In genomic region chr19:53878786-53879144, GRCh38 we compare ENCODE assay signal across 7 cellular contexts. TPM values are rescaled to one million over a fixed set of nuclear protein-coding genes. Genes with fewer than 3 reads are reported as not detected.
DNase-seq lines count a peak whose midpoint lies in the region; TF ChIP-seq lines count a peak whose summit lies in the region.

No MANE protein-coding gene starts in this region.

- peaks cover 9 to 12% of the 10 kb centered on the region in 2 experiments; a peak in 2 of 3 replicates for H3K36me3 ChIP-seq in HEK293 (ENCODE audit: control insufficient read depth in 2 of 2, insufficient read depth in 1 of 2, low read length in 2 of 2)
- H3K36me3 ChIP-seq in adipocyte (ENCODE audit: control insufficient read depth, insufficient read depth, low read length, severe bottlenecking): peaks cover 16% of the 10 kb centered on the region
- H3K36me3 ChIP-seq in kidney epithelial cell (ENCODE audit: control insufficient read depth, insufficient read depth, low read length): peaks cover 1% of the 10 kb centered on the region
- H3K36me3 ChIP-seq in stomach smooth muscle (ENCODE audit: control insufficient read depth in 2 of 2, insufficient read depth in 2 of 2, low read length in 2 of 2): peaks cover 12 to 20% of the 10 kb centered on the region in 2 donors

- CTCF ChIA-PET in HEK293 (lab: Yijun Ruan, JAX): interaction anchor here (0.6 to 0.8 kb wide), 3 partner anchors 38 to 405 kb away, joined by 3 to 4 read pairs (median 4); no protein-coding TSS in a partner anchor

- H3K9ac ChIP-seq in adipocyte (ENCODE audit: low read length) (peak overlapping the region; percentile 86), stomach smooth muscle (ENCODE audit: low read length in 2 of 2) (peak overlapping the region in 1 of 2 donors; percentile 60)

- DNase-seq in adipocyte (ENCODE audit: low read depth): no peak
- no peak for DNase-seq in kidney epithelial cell (ENCODE audit: low read depth)
- no peak for DNase-seq in NCI-H187 treated with DMSO at 0.1 percent for 48 hours (lab: John Stamatoyannopoulos, UW)
- DNase-seq in stimulated activated CD4-positive, alpha-beta T cell treated with anti-CD3 and anti-CD28 coated beads, Interleukin-12 subunit alpha, Interleukin-12 subunit beta, amount 100 ng/mL, for 4 hours: no peak
- DNase-seq in NCI-H1417 treated with DMSO at 0.1 percent for 48 hours (lab: John Stamatoyannopoulos, UW): no peak

- no peaks in the 10 kb centered on the region for H3K9me3 ChIP-seq in HEK293 (ENCODE audit: control insufficient read depth, insufficient read depth, low read depth, low read length)
- no peaks in the 10 kb centered on the region for H3K9me3 ChIP-seq in adipocyte (ENCODE audit: control insufficient read depth, low read length)
- H3K9me3 ChIP-seq in stomach smooth muscle (ENCODE audit: control insufficient read depth in 2 of 2, low read length in 2 of 2): no peaks in the 10 kb centered on the region

- H3K27me3 ChIP-seq in adipocyte (replicated peaks; ENCODE audit: control insufficient read depth, insufficient read depth, low read length) (peaks cover 27% of the 10 kb centered on the region), kidney epithelial cell (ENCODE audit: control insufficient read depth, insufficient read depth, low read length) (peaks cover 34% of the 10 kb centered on the region), stomach smooth muscle (ENCODE audit: control insufficient read depth in 1 of 2, insufficient read depth in 2 of 2, low read length in 2 of 2) (peaks cover 33 to 38% of the 10 kb centered on the region in 2 donors)

- peak overlapping the region; percentile 27; the same call in 1 of the 2 replicates for H3K27ac ChIP-seq in HEK293 (ENCODE audit: extremely low read depth, low read depth, low read length)
- no peak overlapping the region for H3K27ac ChIP-seq in stomach smooth muscle (ENCODE audit: low read length)

- POLR2A ChIA-PET in HEK293 (lab: Yijun Ruan, JAX): interaction anchor here (0.7 to 1.6 kb wide), 8 partner anchors 8 to 311 kb away, joined by 3 to 39 read pairs (median 4); partner anchors contain the start of genes MBOAT7, MYADM and NDUFA3

- TF ChIP-seq CTCF in HEK293 (tag by site-specific recombination; IDR thresholded peaks at IDR 0.05) (no peak), kidney epithelial cell (IDR thresholded peaks at IDR 0.05; ENCODE audit: insufficient read depth, low read length, poor library complexity, severe bottlenecking) (no peak)

- H3K4me3 ChIP-seq in HEK293 (ENCODE audit: low read depth, low read length): peak overlapping the region; percentile 58
- H3K4me3 ChIP-seq in adipocyte (ENCODE audit: low read length): peak overlapping the region; percentile 95
- H3K4me3 ChIP-seq in kidney epithelial cell (ENCODE audit: low read depth, low read length): peak overlapping the region; percentile 45
- peak overlapping the region; percentile 41 to 74 for H3K4me3 ChIP-seq in stomach smooth muscle (ENCODE audit: low read length in 2 of 2)

- peaks cover 8% of the 10 kb centered on the region; the same call in 1 of the 2 replicates for H3K4me1 ChIP-seq in HEK293 (ENCODE audit: control insufficient read depth, insufficient read depth, low read length)
- peaks cover 14% of the 10 kb centered on the region for H3K4me1 ChIP-seq in adipocyte (ENCODE audit: control insufficient read depth, insufficient read depth, low read length)
- peaks cover 46% of the 10 kb centered on the region for H3K4me1 ChIP-seq in stomach smooth muscle (ENCODE audit: control insufficient read depth, insufficient read depth, low read length)

TF ChIP-seq in HEK293, 187 proteins besides CTCF, POLR2A, EP300 and RAD21:
- no peak for TF ChIP-seq ZFP3 (tag by site-specific recombination; IDR thresholded peaks at IDR 0.05; ENCODE audit: low read depth)
- TF ChIP-seq, protein P1, sequence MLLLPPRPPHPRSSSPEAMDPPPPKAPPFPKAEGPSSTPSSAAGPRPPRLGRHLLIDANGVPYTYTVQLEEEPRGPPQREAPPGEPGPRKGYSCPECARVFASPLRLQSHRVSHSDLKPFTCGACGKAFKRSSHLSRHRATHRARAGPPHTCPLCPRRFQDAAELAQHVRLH (tag by site-specific recombination; IDR thresholded peaks at IDR 0.05): no peak
- TF ChIP-seq, protein P2, sequence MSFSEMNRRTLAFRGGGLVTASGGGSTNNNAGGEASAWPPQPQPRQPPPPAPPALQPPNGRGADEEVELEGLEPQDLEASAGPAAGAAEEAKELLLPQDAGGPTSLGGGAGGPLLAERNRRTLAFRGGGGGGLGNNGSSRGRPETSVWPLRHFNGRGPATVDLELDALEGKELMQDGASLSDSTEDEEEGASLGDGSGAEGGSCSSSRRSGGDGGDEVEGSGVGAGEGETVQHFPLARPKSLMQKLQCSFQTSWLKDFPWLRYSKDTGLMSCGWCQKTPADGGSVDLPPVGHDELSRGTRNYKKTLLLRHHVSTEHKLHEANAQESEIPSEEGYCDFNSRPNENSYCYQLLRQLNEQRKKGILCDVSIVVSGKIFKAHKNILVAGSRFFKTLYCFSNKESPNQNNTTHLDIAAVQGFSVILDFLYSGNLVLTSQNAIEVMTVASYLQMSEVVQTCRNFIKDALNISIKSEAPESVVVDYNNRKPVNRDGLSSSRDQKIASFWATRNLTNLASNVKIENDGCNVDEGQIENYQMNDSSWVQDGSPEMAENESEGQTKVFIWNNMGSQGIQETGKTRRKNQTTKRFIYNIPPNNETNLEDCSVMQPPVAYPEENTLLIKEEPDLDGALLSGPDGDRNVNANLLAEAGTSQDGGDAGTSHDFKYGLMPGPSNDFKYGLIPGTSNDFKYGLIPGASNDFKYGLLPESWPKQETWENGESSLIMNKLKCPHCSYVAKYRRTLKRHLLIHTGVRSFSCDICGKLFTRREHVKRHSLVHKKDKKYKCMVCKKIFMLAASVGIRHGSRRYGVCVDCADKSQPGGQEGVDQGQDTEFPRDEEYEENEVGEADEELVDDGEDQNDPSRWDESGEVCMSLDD (tag by site-specific recombination; IDR thresholded peaks at IDR 0.05): no peak; the same call in 1 of the 2 replicates
- TF ChIP-seq SCRT1 (tag by site-specific recombination; IDR thresholded peaks at IDR 0.05; ENCODE audit: borderline replicate concordance): no peak
- TF ChIP-seq ZNF701 (tag by site-specific recombination; IDR thresholded peaks at IDR 0.05): no peak
- TF ChIP-seq ZNF544 (tag by site-specific recombination; IDR thresholded peaks at IDR 0.05): no peak

RNA-seq across cellular contexts. Expression of gene PRKCG, which starts 3.2 kb away (rescaled TPM):
- total RNA-seq in kidney epithelial cell: 0.13 TPM in 1 of 2 replicates, not detected in the other

RNA-seq across cellular contexts. Expression of gene MYADM, which starts 11.1 kb away (rescaled TPM):
- 54.0 and 70.0 TPM in 2 replicates for total RNA-seq in kidney epithelial cell

RNA-seq across cellular contexts. Expression of gene CACNG7, which starts 30.3 kb away (rescaled TPM):
- total RNA-seq in kidney epithelial cell: not detected in 2 replicates

RNA-seq across cellular contexts. Expression of gene NLRP12, which starts 54.7 kb away (rescaled TPM):
- total RNA-seq in kidney epithelial cell: not detected in 2 replicates

Comparison
In these comparisons a context has a peak if more than half of its experiments do, and no peak if none do; other contexts are left out.
1. H3K4me3 ChIP-seq: peak in every context shown above with its lines; median percentile 95 in adipocyte; 58 in HEK293; 58 in stomach smooth muscle; 45 in kidney epithelial cell.